Comparison of ENCODE assay signal across 8 cellular contexts in the genomic region with DNA sequence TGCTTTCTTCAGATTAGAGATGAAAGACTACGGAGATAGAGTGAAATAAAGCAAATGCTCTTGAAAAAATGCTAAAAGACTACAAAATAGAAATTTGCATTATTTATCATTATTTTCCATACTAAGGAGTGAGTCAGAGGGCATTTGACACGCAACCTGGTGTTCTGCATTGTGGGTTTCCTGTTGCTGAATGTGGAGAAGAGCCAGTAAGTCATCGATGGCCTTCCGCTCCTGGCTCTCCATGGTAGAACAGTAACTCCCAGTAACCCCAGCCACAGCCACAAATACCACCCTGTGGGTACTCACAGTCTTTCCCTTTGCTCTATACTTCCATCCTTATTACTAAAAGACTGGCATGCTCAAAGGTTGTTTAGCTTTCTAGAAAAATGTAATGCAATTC.
A peak's percentile ranks its signal among the peaks of the same experiment; 100 is the strongest.
DNase-seq lines count a peak whose midpoint lies in the region; ATAC-seq and TF ChIP-seq lines count a peak whose summit lies in the region.

No MANE protein-coding gene starts in this region.

- ATAC-seq in GM19324 (IDR thresholded peaks at IDR 0.05; ENCODE audit: low FRiP score, unreplicated experiment) = peak; percentile 85
- ATAC-seq in HG03060 (IDR thresholded peaks at IDR 0.05; ENCODE audit: low read depth, unreplicated experiment) = peak; percentile 93

- no peaks in the 10 kb centered on the region for H3K27me3 Mint-ChIP-seq in endodermal cell (ENCODE audit: insufficient read depth)

- 95 to 100% methylated on average over 1 to 4 of the region's 4 CpGs for WGBS in endodermal cell (ENCODE audit: insufficient coverage in 1 of 2, insufficient read length in 1 of 2), 2 experiments

- H3K4me3 Mint-ChIP-seq in endodermal cell = no peak overlapping the region

- H3K4me1 Mint-ChIP-seq in endodermal cell = peaks cover 7% of the 10 kb centered on the region

- no peaks in the 10 kb centered on the region for H3K9me3 ChIP-seq in endodermal cell (ENCODE audit: control insufficient read depth, low read length)

- H3K27ac ChIP-seq in endodermal cell (ENCODE audit: low read depth, low read length) = no peak overlapping the region

- no peaks in the 10 kb centered on the region for H3K36me3 Mint-ChIP-seq in endodermal cell (ENCODE audit: low read depth)

- no peaks in the 10 kb centered on the region for H3K27me3 ChIP-seq in endodermal cell (ENCODE audit: control insufficient read depth, insufficient read depth, low read length, poor library complexity, severe bottlenecking)

- H3K9ac ChIP-seq in endodermal cell (ENCODE audit: extremely low read depth, low read length, poor library complexity, severe bottlenecking) = no peak overlapping the region

- no peak overlapping the region for H3K4me3 ChIP-seq in endodermal cell (ENCODE audit: low read length)

- H3K4me1 ChIP-seq in endodermal cell (ENCODE audit: control insufficient read depth, insufficient read depth, low read length) = no peaks in the 10 kb centered on the region

- no peaks in the 10 kb centered on the region for H3K9me3 Mint-ChIP-seq in endodermal cell

- no peak for TF ChIP-seq CTCF in endodermal cell (conservative IDR thresholded peaks at IDR 0.05)

- DNase-seq in T-helper 9 cell (peak; percentile 7), glomerular endothelial cell (ENCODE audit: extremely low read depth, low read depth, low spot score) (peak; percentile 33), NCI-H2227 (lab: John Stamatoyannopoulos, UW; ENCODE audit: unreplicated experiment) (no peak), AG08395 (ENCODE audit: low spot score) (no peak), endodermal cell (no peak), DMS153 treated with DMSO at 0.1 percent for 48 hours (lab: John Stamatoyannopoulos, UW; ENCODE audit: unreplicated experiment) (no peak)

- H3K27ac Mint-ChIP-seq in endodermal cell = no peak overlapping the region

- H3K36me3 ChIP-seq in endodermal cell (ENCODE audit: control insufficient read depth, insufficient read depth, low read length) = no peaks in the 10 kb centered on the region

Comparison
In these comparisons a context has a peak if more than half of its experiments do, and no peak if none do; other contexts are left out.
1. DNase-seq: peak in T-helper 9 cell (single experiment) and glomerular endothelial cell (single experiment); none in NCI-H2227 (single experiment), AG08395 (single experiment), endodermal cell (single experiment) and DMS153 treated with DMSO at 0.1 percent for 48 hours (single experiment).